In the genomic region with DNA sequence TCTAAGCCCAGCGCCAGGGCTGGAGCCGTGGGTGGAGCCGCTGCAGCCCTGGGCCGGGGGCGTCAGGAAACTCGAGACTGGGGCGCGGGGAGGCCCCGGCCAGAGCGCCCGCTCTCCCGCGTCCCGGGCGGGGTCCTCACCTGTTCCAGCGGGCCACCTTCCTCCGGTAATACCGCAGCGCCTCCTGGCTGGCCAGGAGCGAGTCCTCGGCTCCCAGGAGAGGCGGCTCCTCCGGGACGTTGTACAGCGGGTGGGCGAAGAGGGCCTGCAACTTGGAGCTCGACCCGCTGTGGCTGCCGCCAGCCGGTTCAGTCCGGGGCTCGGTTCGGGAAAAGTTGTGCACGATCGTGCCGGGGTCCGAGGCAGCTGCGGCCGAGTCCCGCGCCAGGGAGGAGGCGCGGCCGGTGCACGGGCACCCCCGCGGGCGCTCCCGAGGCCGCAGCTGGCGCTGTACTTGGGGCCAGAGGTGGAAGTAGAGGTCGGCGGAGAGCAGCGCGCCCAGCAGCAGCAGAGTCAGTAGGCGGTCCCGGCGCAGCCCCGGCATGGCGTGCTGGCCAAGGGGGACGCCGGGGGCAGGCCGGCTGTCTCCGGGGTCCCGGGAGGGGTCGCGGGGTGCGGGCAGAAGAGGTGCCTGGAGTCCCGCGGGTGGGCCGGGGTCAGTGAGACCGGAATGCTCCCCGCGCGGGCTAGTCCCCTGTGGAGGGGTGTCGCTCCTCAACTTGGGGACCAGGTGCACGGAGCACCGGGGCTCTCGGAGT, we compare ENCODE assay signal across 8 cellular contexts. TPM values are rescaled to one million over a fixed set of nuclear protein-coding genes. Genes with fewer than 3 reads are reported as not detected.
A peak's percentile ranks its signal among the peaks of the same experiment; 100 is the strongest.
DNase-seq lines count a peak whose midpoint lies in the region; ATAC-seq and TF ChIP-seq lines count a peak whose summit lies in the region.

No MANE protein-coding gene starts in this region.

- H3K4me3 Mint-ChIP-seq in glutamatergic neuron (ENCODE audit: unreplicated experiment) = peak overlapping the region; percentile 87

- H3K9me3 Mint-ChIP-seq in glutamatergic neuron (ENCODE audit: unreplicated experiment) = peaks cover 6% of the 10 kb centered on the region

- peak; percentile 56 for DNase-seq in activated CD8-positive, alpha-beta memory T cell treated with anti-CD3 and anti-CD28 coated beads, Interleukin-2, amount 50 U/mL, for 48 hours
- DNase-seq in glutamatergic neuron (peak; percentile 62), DMS153 treated with DMSO at 0.1 percent for 48 hours (lab: John Stamatoyannopoulos, UW; ENCODE audit: unreplicated experiment) (no peak), T1000 (lab: John Stamatoyannopoulos, UW) (no peak), superior temporal gyrus (ENCODE audit: extremely low spot score) (no peak)

- H3K36me3 ChIP-seq in HEK293 (ENCODE audit: control insufficient read depth in 2 of 2, insufficient read depth in 1 of 2, low read length in 2 of 2) (no peaks in the 10 kb centered on the region), parathyroid adenoma (ENCODE audit: control insufficient read depth, insufficient read depth, low read length) (no peaks in the 10 kb centered on the region)

- H3K27me3 Mint-ChIP-seq in glutamatergic neuron (ENCODE audit: unreplicated experiment) = peaks cover 20% of the 10 kb centered on the region

- no peak overlapping the region for H3K9ac ChIP-seq in parathyroid adenoma

- H3K9me3 ChIP-seq in HEK293 (ENCODE audit: control insufficient read depth, insufficient read depth, low read depth, low read length) = no peaks in the 10 kb centered on the region
- H3K9me3 ChIP-seq in parathyroid adenoma (ENCODE audit: control insufficient read depth, low read length) = no peaks in the 10 kb centered on the region

- POLR2A ChIA-PET in HEK293 (lab: Yijun Ruan, JAX) = interaction anchor here (0.5 to 2.0 kb wide), 2 partner anchors 88 to 167 kb away, joined by 3 to 6 read pairs; partner anchors contain the start of gene PRKAR1A

- H3K27me3 ChIP-seq in parathyroid adenoma (ENCODE audit: control insufficient read depth, insufficient read depth, low read length) = no peaks in the 10 kb centered on the region

- peaks cover 9% of the 10 kb centered on the region for H3K4me1 ChIP-seq in HEK293 (ENCODE audit: control insufficient read depth, insufficient read depth, low read length)
- H3K4me1 ChIP-seq in parathyroid adenoma = no peaks in the 10 kb centered on the region

- CTCF ChIA-PET in HEK293 (lab: Yijun Ruan, JAX) = interaction anchor here (0.5 to 2.9 kb wide), 9 partner anchors 11 to 1692 kb away, joined by 3 to 15 read pairs (median 4); no protein-coding TSS in a partner anchor

- peak overlapping the region; percentile 46; the same call in 1 of the 2 replicates for H3K27ac ChIP-seq in HEK293 (ENCODE audit: extremely low read depth, low read depth, low read length)
- no peak overlapping the region for H3K27ac ChIP-seq in parathyroid adenoma

- TF ChIP-seq CTCF in HEK293 (tag by site-specific recombination; IDR thresholded peaks at IDR 0.05) = peak; percentile 75; the same call in 1 of the 2 replicates
- no peak for TF ChIP-seq CTCF in glutamatergic neuron (IDR thresholded peaks at IDR 0.05; ENCODE audit: partially characterized antibody, unreplicated experiment)
- peak; percentile 35 for TF ChIP-seq CTCF in parathyroid adenoma (IDR thresholded peaks at IDR 0.05)

- H3K27ac Mint-ChIP-seq in glutamatergic neuron (ENCODE audit: unreplicated experiment) = no peak overlapping the region

- peak overlapping the region; percentile 87 for H2AFZ ChIP-seq in parathyroid adenoma

- no peaks in the 10 kb centered on the region for H3K36me3 Mint-ChIP-seq in glutamatergic neuron (ENCODE audit: unreplicated experiment)

- H3K4me3 ChIP-seq in HEK293 (ENCODE audit: low read depth, low read length) = peak overlapping the region; percentile 44
- peak overlapping the region; percentile 75 for H3K4me3 ChIP-seq in parathyroid adenoma (ENCODE audit: low read depth, low read length)

- H3K4me2 ChIP-seq in parathyroid adenoma (ENCODE audit: low read length) = peak overlapping the region; percentile 95

- no peaks in the 10 kb centered on the region for H3K79me2 ChIP-seq in parathyroid adenoma

- ATAC-seq in HG03565 (IDR thresholded peaks at IDR 0.05; ENCODE audit: unreplicated experiment) = no peak

- H3K4me1 Mint-ChIP-seq in glutamatergic neuron (ENCODE audit: low read depth, unreplicated experiment) = no peaks in the 10 kb centered on the region

TF ChIP-seq in HEK293, 187 proteins besides CTCF, POLR2A, EP300 and RAD21 (continues in another document):
- TF ChIP-seq PRDM1 (tag by site-specific recombination; IDR thresholded peaks at IDR 0.05) (no peak), KLF8 (tag by site-specific recombination; IDR thresholded peaks at IDR 0.05) (no peak), KLF16 (tag by site-specific recombination; IDR thresholded peaks at IDR 0.05) (no peak), ZNF394 (tag by site-specific recombination; IDR thresholded peaks at IDR 0.05; ENCODE audit: borderline replicate concordance) (no peak), ZNF2 (tag by site-specific recombination; IDR thresholded peaks at IDR 0.05) (no peak), IKZF3 (tag by site-specific recombination; IDR thresholded peaks at IDR 0.05) (peak; percentile 43; the same call in 1 of the 2 replicates), ZNF777 (tag by site-specific recombination; IDR thresholded peaks at IDR 0.05; ENCODE audit: borderline replicate concordance) (no peak; the same call in 1 of the 2 replicates), ZNF626 (tag by site-specific recombination; IDR thresholded peaks at IDR 0.05) (no peak), ZNF155 (tag by site-specific recombination; IDR thresholded peaks at IDR 0.05) (no peak), ZNF544 (tag by site-specific recombination; IDR thresholded peaks at IDR 0.05) (no peak), ZSCAN23 (tag by site-specific recombination; IDR thresholded peaks at IDR 0.05) (no peak), ZNF670 (tag by site-specific recombination; IDR thresholded peaks at IDR 0.05; ENCODE audit: low read depth) (no peak), ZSCAN30 (tag by site-specific recombination; IDR thresholded peaks at IDR 0.05) (no peak), ZNF830 (tag by site-specific recombination; IDR thresholded peaks at IDR 0.05; ENCODE audit: low read depth) (no peak), ZNF548 (tag by site-specific recombination; IDR thresholded peaks at IDR 0.05) (no peak), ZNF24 (tag by site-specific recombination; IDR thresholded peaks at IDR 0.05) (no peak), ZNF391 (tag by site-specific recombination; IDR thresholded peaks at IDR 0.05; ENCODE audit: borderline replicate concordance, low read depth) (no peak), HOXA7 (CRISPR knock-in tag; IDR thresholded peaks at IDR 0.05; ENCODE audit: borderline replicate concordance) (no peak), ZNF433 (tag by site-specific recombination; IDR thresholded peaks at IDR 0.05; ENCODE audit: low read depth) (no peak), ZNF214 (tag by site-specific recombination; IDR thresholded peaks at IDR 0.05; ENCODE audit: borderline replicate concordance) (no peak), TRIM28 (IDR thresholded peaks at IDR 0.05; ENCODE audit: borderline replicate concordance, low read length) (no peak), ZNF654 (tag by site-specific recombination; IDR thresholded peaks at IDR 0.05; ENCODE audit: low read depth) (no peak; the same call in 1 of the 2 replicates), SCRT2 (tag by site-specific recombination; IDR thresholded peaks at IDR 0.05) (0 out of 2 replicates have a peak, but pooled peaks have one; percentile 40), SCRT1 (tag by site-specific recombination; IDR thresholded peaks at IDR 0.05; ENCODE audit: borderline replicate concordance) (no peak), TCF7L2 (IDR thresholded peaks at IDR 0.05; ENCODE audit: borderline replicate concordance, low read depth, low read length) (no peak), RBAK (tag by site-specific recombination; IDR thresholded peaks at IDR 0.05) (no peak)
- TF ChIP-seq, protein P1, sequence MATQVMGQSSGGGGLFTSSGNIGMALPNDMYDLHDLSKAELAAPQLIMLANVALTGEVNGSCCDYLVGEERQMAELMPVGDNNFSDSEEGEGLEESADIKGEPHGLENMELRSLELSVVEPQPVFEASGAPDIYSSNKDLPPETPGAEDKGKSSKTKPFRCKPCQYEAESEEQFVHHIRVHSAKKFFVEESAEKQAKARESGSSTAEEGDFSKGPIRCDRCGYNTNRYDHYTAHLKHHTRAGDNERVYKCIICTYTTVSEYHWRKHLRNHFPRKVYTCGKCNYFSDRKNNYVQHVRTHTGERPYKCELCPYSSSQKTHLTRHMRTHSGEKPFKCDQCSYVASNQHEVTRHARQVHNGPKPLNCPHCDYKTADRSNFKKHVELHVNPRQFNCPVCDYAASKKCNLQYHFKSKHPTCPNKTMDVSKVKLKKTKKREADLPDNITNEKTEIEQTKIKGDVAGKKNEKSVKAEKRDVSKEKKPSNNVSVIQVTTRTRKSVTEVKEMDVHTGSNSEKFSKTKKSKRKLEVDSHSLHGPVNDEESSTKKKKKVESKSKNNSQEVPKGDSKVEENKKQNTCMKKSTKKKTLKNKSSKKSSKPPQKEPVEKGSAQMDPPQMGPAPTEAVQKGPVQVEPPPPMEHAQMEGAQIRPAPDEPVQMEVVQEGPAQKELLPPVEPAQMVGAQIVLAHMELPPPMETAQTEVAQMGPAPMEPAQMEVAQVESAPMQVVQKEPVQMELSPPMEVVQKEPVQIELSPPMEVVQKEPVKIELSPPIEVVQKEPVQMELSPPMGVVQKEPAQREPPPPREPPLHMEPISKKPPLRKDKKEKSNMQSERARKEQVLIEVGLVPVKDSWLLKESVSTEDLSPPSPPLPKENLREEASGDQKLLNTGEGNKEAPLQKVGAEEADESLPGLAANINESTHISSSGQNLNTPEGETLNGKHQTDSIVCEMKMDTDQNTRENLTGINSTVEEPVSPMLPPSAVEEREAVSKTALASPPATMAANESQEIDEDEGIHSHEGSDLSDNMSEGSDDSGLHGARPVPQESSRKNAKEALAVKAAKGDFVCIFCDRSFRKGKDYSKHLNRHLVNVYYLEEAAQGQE (tag by site-specific recombination; IDR thresholded peaks at IDR 0.05) = no peak
- TF ChIP-seq, protein P2, sequence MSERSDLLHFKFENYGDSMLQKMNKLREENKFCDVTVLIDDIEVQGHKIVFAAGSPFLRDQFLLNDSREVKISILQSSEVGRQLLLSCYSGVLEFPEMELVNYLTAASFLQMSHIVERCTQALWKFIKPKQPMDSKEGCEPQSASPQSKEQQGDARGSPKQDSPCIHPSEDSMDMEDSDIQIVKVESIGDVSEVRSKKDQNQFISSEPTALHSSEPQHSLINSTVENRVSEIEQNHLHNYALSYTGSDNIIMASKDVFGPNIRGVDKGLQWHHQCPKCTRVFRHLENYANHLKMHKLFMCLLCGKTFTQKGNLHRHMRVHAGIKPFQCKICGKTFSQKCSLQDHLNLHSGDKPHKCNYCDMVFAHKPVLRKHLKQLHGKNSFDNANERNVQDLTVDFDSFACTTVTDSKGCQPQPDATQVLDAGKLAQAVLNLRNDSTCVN (tag by site-specific recombination; optimal IDR thresholded peaks at IDR 0.05) = peak; percentile 86

RNA-seq across cellular contexts. Expression of gene FAM20A, which starts 0.9 kb away (rescaled TPM):
- 0.37 TPM for total RNA-seq in glutamatergic neuron (ENCODE audit: unreplicated experiment)

Comparison
In these comparisons a context has a peak if more than half of its experiments do, and no peak if none do; other contexts are left out.
1. DNase-seq: peak in activated CD8-positive, alpha-beta memory T cell treated with anti-CD3 and anti-CD28 coated beads, Interleukin-2, amount 50 U/mL, for 48 hours (single experiment) and glutamatergic neuron (single experiment); none in DMS153 treated with DMSO at 0.1 percent for 48 hours (single experiment), T1000 (single experiment) and superior temporal gyrus (single experiment).